ENCODE assay signal across 33 cellular contexts in genomic region chr7:23338439-23338838, GRCh38.
"Had no signal": no experiment of that assay in that cellular context is flagged by ENCODE, and none has a peak within 500 bp of the region (broad histone marks: within the 10 kb centered on the region; RNA-seq: fewer than 3 reads in every experiment).

No MANE protein-coding gene starts in this region.

- H3K27ac ChIP-seq: adrenal gland, body of pancreas, brain microvascular endothelial cell, breast epithelium, VCaP had no signal

- DNase-seq: activated B cell treated with CpG ODN at 0.5 μM for 24 hours; activated CD4-positive, alpha-beta memory T cell treated with anti-CD3 and anti-CD28 coated beads for 36 hours; activated CD4-positive, alpha-beta T cell treated with anti-CD3 and anti-CD28 coated beads for 4 hours; activated CD4-positive, alpha-beta T cell treated with anti-CD3 and anti-CD28 coated beads, Interleukin-2, amount 50 U/mL, for 1 hour; activated CD4-positive, alpha-beta T cell treated with anti-CD3 and anti-CD28 coated beads, Interleukin-2, amount 50 U/mL, for 4 hours; activated CD4-positive, CD25-positive, alpha-beta regulatory T cell treated with anti-CD3 and anti-CD28 coated beads, Interleukin-2, amount 50 U/mL, for 72 hours; activated CD8-positive, alpha-beta memory T cell treated with anti-CD3 and anti-CD28 coated beads, Interleukin-2, amount 50 U/mL, for 4 hours; activated CD8-positive, alpha-beta T cell treated with anti-CD3 and anti-CD28 coated beads for 36 hours; activated effector memory CD4-positive, alpha-beta T cell treated with anti-CD3 and anti-CD28 coated beads, Interleukin-2, amount 50 U/mL, for 16 hours; activated gamma-delta T cell treated with Interleukin-2 at 50 U/mL for 16 hours; activated naive CD4-positive, alpha-beta T cell; activated naive CD4-positive, alpha-beta T cell treated with anti-CD3 and anti-CD28 coated beads for 36 hours; activated naive CD4-positive, alpha-beta T cell treated with anti-CD3 and anti-CD28 coated beads, Interleukin-2, amount 50 U/mL, for 16 hours; activated naive CD8-positive, alpha-beta T cell treated with anti-CD3 and anti-CD28 coated beads for 36 hours; activated T-cell treated with anti-CD3 and anti-CD28 coated beads for 4 hours; activated T-cell treated with anti-CD3 and anti-CD28 coated beads, Interleukin-2, amount 50 U/mL, for 1 hour; activated T-cell treated with anti-CD3 and anti-CD28 coated beads, Interleukin-2, amount 50 U/mL, for 4 hours; activated T-cell treated with anti-CD3 and anti-CD28 coated beads, Interleukin-2, amount 50 U/mL, for 72 hours; adrenal gland; amniotic stem cell; aorta; body of pancreas; brain microvascular endothelial cell; central memory CD4-positive, alpha-beta T cell; T-helper 1 cell; T-helper 2 cell; T-helper 9 cell had no signal

- ATAC-seq: activated CD8-positive, alpha-beta T cell treated with anti-CD3 and anti-CD28 coated beads for 36 hours; activated naive CD4-positive, alpha-beta T cell treated with anti-CD3 and anti-CD28 coated beads, Interleukin-2, amount 50 U/mL, for 72 hours; activated T-cell treated with anti-CD3 and anti-CD28 coated beads, Interleukin-2, amount 50 U/mL, for 4 hours; activated T-cell treated with anti-CD3 and anti-CD28 coated beads, Interleukin-2, amount 50 U/mL, for 72 hours; activated T-helper 17 cell treated with anti-CD3 and anti-CD28 coated beads, Interleukin-2, amount 50 U/mL, for 72 hours; body of pancreas had no signal

- FAIRE-seq: astrocyte, TTC549 had no signal

- H3K27me3 ChIP-seq: adrenal gland, brain microvascular endothelial cell had no signal

- H3K36me3 ChIP-seq: adrenal gland, breast epithelium had no signal

- H3K4me3 ChIP-seq: adrenal gland, body of pancreas, breast epithelium had no signal

- H3K9me3 ChIP-seq: adrenal gland, body of pancreas, breast epithelium had no signal
